In genomic region chrX:40471965-40472648, GRCh38 we compare ENCODE assay signal across 8 cellular contexts.
DNase-seq lines count a peak whose midpoint lies in the region; ATAC-seq, FAIRE-seq and TF ChIP-seq lines count a peak whose summit lies in the region.

No MANE protein-coding gene starts in this region.

- H3K4me2 ChIP-seq in PC-3 (ENCODE audit: low read length), result peak overlapping the region; percentile 48; the same call in 1 of the 2 replicates

- H4K20me1 ChIP-seq in PC-3 (ENCODE audit: low read length), result no peaks in the 10 kb centered on the region

- peaks cover 44% of the 10 kb centered on the region for H3K4me1 Mint-ChIP-seq in stimulated activated effector memory CD8-positive, alpha-beta T cell treated with anti-CD3 and anti-CD28 coated beads, Interleukin-12 subunit alpha, Interleukin-12 subunit beta, amount 100 ng/mL, for 72 hours

- TF ChIP-seq CTCF in PC-3 (conservative IDR thresholded peaks at IDR 0.05; ENCODE audit: low read depth, low read length), result peak; percentile 46; the same call in 1 of the 2 replicates
- TF ChIP-seq CTCF in astrocyte of the spinal cord (IDR thresholded peaks at IDR 0.05; ENCODE audit: low read depth, low read length), result no peak

- H3K9ac ChIP-seq in PC-3 (ENCODE audit: low read length), result no peak overlapping the region

- DNase-seq in EH (ENCODE audit: low read depth) (peak; percentile 63), PC-3 (peak; percentile 29), astrocyte of the spinal cord (ENCODE audit: low read depth, low spot score) (peak; percentile 71), NCI-H1930 (lab: John Stamatoyannopoulos, UW) (no peak)
- DNase-seq in stimulated activated effector memory CD8-positive, alpha-beta T cell treated with anti-CD3 and anti-CD28 coated beads, Interleukin-12 subunit alpha, Interleukin-12 subunit beta, amount 100 ng/mL, for 72 hours (ENCODE audit: low spot score in 2 of 2), result no peak

- BruUV-seq in PC-3 (replicated peaks; lab: Mats Ljungman, UMichigan), result no TSS peak

- H3K27ac Mint-ChIP-seq in stimulated activated effector memory CD8-positive, alpha-beta T cell treated with anti-CD3 and anti-CD28 coated beads, Interleukin-12 subunit alpha, Interleukin-12 subunit beta, amount 100 ng/mL, for 72 hours, result peak overlapping the region; percentile 54

- no peaks in the 10 kb centered on the region for H3K36me3 ChIP-seq in PC-3 (ENCODE audit: low read depth, low read length)

- no peaks in the 10 kb centered on the region for H3F3A ChIP-seq in PC-3 (ENCODE audit: low read length, unreplicated experiment)

- H3K27me3 ChIP-seq in PC-3 (ENCODE audit: low read length), result no peaks in the 10 kb centered on the region; the same call in 1 of the 2 replicates

- H3K4me1 ChIP-seq in PC-3 (ENCODE audit: insufficient read depth, low read length), result peaks cover 6% of the 10 kb centered on the region; the same call in 1 of the 2 replicates

- H3K4me3 ChIP-seq in PC-3 (ENCODE audit: low read length) (no peak overlapping the region), astrocyte of the spinal cord (ENCODE audit: low read depth, low read length) (no peak overlapping the region)

- no peaks in the 10 kb centered on the region for H3K79me2 ChIP-seq in PC-3 (ENCODE audit: low read length)

- H3K4me3 Mint-ChIP-seq in stimulated activated effector memory CD8-positive, alpha-beta T cell treated with anti-CD3 and anti-CD28 coated beads, Interleukin-12 subunit alpha, Interleukin-12 subunit beta, amount 100 ng/mL, for 72 hours, result peak overlapping the region; percentile 27

- H3K9me3 Mint-ChIP-seq in stimulated activated effector memory CD8-positive, alpha-beta T cell treated with anti-CD3 and anti-CD28 coated beads, Interleukin-12 subunit alpha, Interleukin-12 subunit beta, amount 100 ng/mL, for 72 hours, result no peaks in the 10 kb centered on the region

- no peak overlapping the region for H3K27ac ChIP-seq in PC-3 (ENCODE audit: low read length)

- no peaks in the 10 kb centered on the region for H3K9me3 ChIP-seq in PC-3 (ENCODE audit: low read length)

- ATAC-seq in HG03045 (IDR thresholded peaks at IDR 0.05; ENCODE audit: unreplicated experiment) (peak; percentile 66), PC-3 (peak; percentile 52), GM18520 (IDR thresholded peaks at IDR 0.05; ENCODE audit: unreplicated experiment) (no peak)
- ATAC-seq in stimulated activated effector memory CD8-positive, alpha-beta T cell treated with anti-CD3 and anti-CD28 coated beads, Interleukin-12 subunit alpha, Interleukin-12 subunit beta, amount 100 ng/mL, for 72 hours, result no peak

- H3K36me3 Mint-ChIP-seq in stimulated activated effector memory CD8-positive, alpha-beta T cell treated with anti-CD3 and anti-CD28 coated beads, Interleukin-12 subunit alpha, Interleukin-12 subunit beta, amount 100 ng/mL, for 72 hours, result no peaks in the 10 kb centered on the region

- POLR2A ChIA-PET in PC-3 (lab: Charles Lee; ENCODE audit: unreplicated experiment), result no interaction called here

- intact Hi-C loops in PC-3 (cut with micrococcal nuclease), result no loop called here

- peak; percentile 93 for FAIRE-seq in islet of Langerhans (lab: Jason Lieb, UNC)

- in situ Hi-C loops in astrocyte of the spinal cord (cut with HindIII; ENCODE audit: low sequenced_read_pairs), result no loop called here

- no peaks in the 10 kb centered on the region for H3K9me2 ChIP-seq in PC-3 (replicated peaks; ENCODE audit: low read length)

- 0 out of 2 replicates have a peak overlapping the region, but pooled peaks have one; percentile 30 for H2AFZ ChIP-seq in PC-3 (ENCODE audit: low read length)

- CTCF ChIA-PET in PC-3 (lab: Charles Lee), result no interaction called here

Comparison
In these comparisons a context has a peak if more than half of its experiments do, and no peak if none do; other contexts are left out.
1. DNase-seq: peak in EH (single experiment), PC-3 (single experiment) and astrocyte of the spinal cord (single experiment); none in stimulated activated effector memory CD8-positive, alpha-beta T cell treated with anti-CD3 and anti-CD28 coated beads, Interleukin-12 subunit alpha, Interleukin-12 subunit beta, amount 100 ng/mL, for 72 hours (0 of 2) and NCI-H1930 (0 of 2).
2. ATAC-seq: peak in HG03045 (single experiment) and PC-3 (single experiment); none in stimulated activated effector memory CD8-positive, alpha-beta T cell treated with anti-CD3 and anti-CD28 coated beads, Interleukin-12 subunit alpha, Interleukin-12 subunit beta, amount 100 ng/mL, for 72 hours (single experiment) and GM18520 (single experiment).